In the genomic region with DNA sequence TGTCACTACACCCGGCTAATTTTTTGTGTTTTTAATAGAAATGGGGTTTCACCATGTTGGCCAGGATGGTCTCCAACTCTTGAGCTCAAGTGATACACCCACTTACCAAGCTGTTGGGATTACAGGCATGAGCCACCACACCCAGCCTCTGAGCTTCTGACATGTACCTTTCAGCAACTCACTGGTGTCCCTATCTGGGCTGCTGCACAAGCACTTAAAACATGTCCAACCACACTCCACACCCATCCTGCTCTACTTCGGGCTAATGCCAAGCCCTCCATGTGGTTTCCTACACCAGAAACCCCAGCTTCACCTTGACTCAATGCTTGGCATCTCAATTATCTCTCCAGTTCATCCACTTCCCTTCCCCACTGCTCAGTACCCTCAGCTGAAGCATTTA, we compare ENCODE assay signal across 17 cellular contexts. TPM values are rescaled to one million over a fixed set of nuclear protein-coding genes. Genes with fewer than 3 reads are reported as not detected.
"Had no signal": no experiment of that assay in that cellular context is flagged by ENCODE, and none has a peak within 500 bp of the region (broad histone marks: within the 10 kb centered on the region; RNA-seq: fewer than 3 reads in every experiment).

No MANE protein-coding gene starts in this region.

- H3K9me3 Mint-ChIP-seq: activated T-cell treated with anti-CD3 and anti-CD28 coated beads, Interleukin-2, amount 50 U/mL, for 24 hours; natural killer cell treated with Interleukin-12 subunit alpha and Interleukin-12 subunit beta and Interleukin-15 and Interleukin-18, amount 100 ng/mL, for 72 hours had no signal

- H3K27me3 Mint-ChIP-seq: activated CD8-positive, alpha-beta memory T cell treated with anti-CD3 and anti-CD28 coated beads, Interleukin-2, amount 10 ng/mL, durations not matched to agents 7 days and 5 days; activated T-cell treated with anti-CD3 and anti-CD28 coated beads, Interleukin-2, amount 50 U/mL, for 24 hours; natural killer cell treated with Interleukin-12 subunit alpha and Interleukin-12 subunit beta and Interleukin-15 and Interleukin-18, amount 100 ng/mL, for 72 hours had no signal

- H3K27me3 ChIP-seq: ascending aorta, tibial nerve had no signal

- H3K9me3 ChIP-seq: ascending aorta, mucosa of descending colon, tibial nerve had no signal

- ATAC-seq: activated CD8-positive, alpha-beta memory T cell treated with anti-CD3 and anti-CD28 coated beads, Interleukin-2, amount 10 ng/mL, durations not matched to agents 7 days and 5 days; mucosa of descending colon; natural killer cell treated with Interleukin-12 subunit alpha and Interleukin-12 subunit beta and Interleukin-15 and Interleukin-18, amount 100 ng/mL, for 72 hours had no signal

- H3K27ac Mint-ChIP-seq: activated CD8-positive, alpha-beta memory T cell treated with anti-CD3 and anti-CD28 coated beads, Interleukin-2, amount 10 ng/mL, durations not matched to agents 7 days and 5 days; natural killer cell treated with Interleukin-12 subunit alpha and Interleukin-12 subunit beta and Interleukin-15 and Interleukin-18, amount 100 ng/mL, for 72 hours had no signal

- H3K4me1 ChIP-seq: ascending aorta, tibial nerve had no signal

- H3K4me3 Mint-ChIP-seq: activated CD8-positive, alpha-beta memory T cell treated with anti-CD3 and anti-CD28 coated beads, Interleukin-2, amount 10 ng/mL, durations not matched to agents 7 days and 5 days; activated T-cell treated with anti-CD3 and anti-CD28 coated beads, Interleukin-2, amount 50 U/mL, for 24 hours; natural killer cell treated with Interleukin-12 subunit alpha and Interleukin-12 subunit beta and Interleukin-15 and Interleukin-18, amount 100 ng/mL, for 72 hours had no signal

- H3K27ac ChIP-seq: ascending aorta, coronary artery, epithelial cell of prostate, tibial nerve had no signal

- H3K4me3 ChIP-seq: ascending aorta, coronary artery, lung, mucosa of descending colon, skin epidermis, tibial nerve had no signal

- DNase-seq: activated CD4-positive, alpha-beta T cell treated with anti-CD3 and anti-CD28 coated beads for 1 hour; activated CD4-positive, alpha-beta T cell treated with anti-CD3 and anti-CD28 coated beads, Interleukin-2, amount 50 U/mL, for 48 hours; activated CD8-positive, alpha-beta memory T cell treated with anti-CD3 and anti-CD28 coated beads, Interleukin-2, amount 10 ng/mL, durations not matched to agents 7 days and 5 days; activated effector memory CD4-positive, alpha-beta T cell treated with anti-CD3 and anti-CD28 coated beads, Interleukin-2, amount 50 U/mL, for 16 hours; activated T-cell treated with anti-CD3 and anti-CD28 coated beads, Interleukin-2, amount 50 U/mL, for 24 hours; effector CD4-positive, alpha-beta T cell; hypothalamus; mucosa of descending colon; stimulated activated CD4-positive, alpha-beta T cell treated with anti-CD3 and anti-CD28 coated beads, Interleukin-4, amount 100 ng/mL, for 4 hours; SW 1271 had no signal

RNA-seq across cellular contexts. Expression of gene HTR2B, which starts 51.2 kb away (rescaled TPM):
- total RNA-seq: activated CD8-positive, alpha-beta memory T cell treated with anti-CD3 and anti-CD28 coated beads, Interleukin-2, amount 10 ng/mL, durations not matched to agents 7 days and 5 days; natural killer cell treated with Interleukin-12 subunit alpha and Interleukin-12 subunit beta and Interleukin-15 and Interleukin-18, amount 100 ng/mL, for 72 hours had no signal
